Comparison of ENCODE assay signal across 2 cellular contexts in the genomic region with DNA sequence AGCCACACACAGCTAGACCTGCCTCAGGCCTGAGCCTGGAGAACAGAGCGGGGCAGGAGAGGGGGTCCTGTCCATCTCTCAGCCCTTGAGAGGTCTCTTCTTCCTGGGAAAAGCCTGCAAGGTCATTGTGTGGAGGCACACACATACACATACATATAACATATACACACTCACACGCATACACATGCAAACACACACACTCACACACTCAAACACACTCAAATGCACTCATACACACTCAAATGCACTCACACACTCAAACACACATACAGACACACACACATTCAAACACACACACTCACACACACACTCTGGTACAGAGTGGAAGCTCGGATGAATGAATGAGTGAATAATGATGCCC.
TF ChIP-seq lines count a peak whose summit lies in the region.

No MANE protein-coding gene starts in this region.

TF ChIP-seq in HEK293, 187 proteins besides CTCF, POLR2A, EP300 and RAD21:
- TF ChIP-seq ZSCAN4 (tag by site-specific recombination; IDR thresholded peaks at IDR 0.05) (peak; percentile 79), SP7 (tag by site-specific recombination; IDR thresholded peaks at IDR 0.05) (0 out of 2 replicates have a peak, but pooled peaks have one; percentile 12), ZNF404 (tag by site-specific recombination; IDR thresholded peaks at IDR 0.05) (no peak)

TF ChIP-seq in GM12878, 131 proteins besides CTCF, POLR2A, EP300 and RAD21:
- TF ChIP-seq, protein P1, sequence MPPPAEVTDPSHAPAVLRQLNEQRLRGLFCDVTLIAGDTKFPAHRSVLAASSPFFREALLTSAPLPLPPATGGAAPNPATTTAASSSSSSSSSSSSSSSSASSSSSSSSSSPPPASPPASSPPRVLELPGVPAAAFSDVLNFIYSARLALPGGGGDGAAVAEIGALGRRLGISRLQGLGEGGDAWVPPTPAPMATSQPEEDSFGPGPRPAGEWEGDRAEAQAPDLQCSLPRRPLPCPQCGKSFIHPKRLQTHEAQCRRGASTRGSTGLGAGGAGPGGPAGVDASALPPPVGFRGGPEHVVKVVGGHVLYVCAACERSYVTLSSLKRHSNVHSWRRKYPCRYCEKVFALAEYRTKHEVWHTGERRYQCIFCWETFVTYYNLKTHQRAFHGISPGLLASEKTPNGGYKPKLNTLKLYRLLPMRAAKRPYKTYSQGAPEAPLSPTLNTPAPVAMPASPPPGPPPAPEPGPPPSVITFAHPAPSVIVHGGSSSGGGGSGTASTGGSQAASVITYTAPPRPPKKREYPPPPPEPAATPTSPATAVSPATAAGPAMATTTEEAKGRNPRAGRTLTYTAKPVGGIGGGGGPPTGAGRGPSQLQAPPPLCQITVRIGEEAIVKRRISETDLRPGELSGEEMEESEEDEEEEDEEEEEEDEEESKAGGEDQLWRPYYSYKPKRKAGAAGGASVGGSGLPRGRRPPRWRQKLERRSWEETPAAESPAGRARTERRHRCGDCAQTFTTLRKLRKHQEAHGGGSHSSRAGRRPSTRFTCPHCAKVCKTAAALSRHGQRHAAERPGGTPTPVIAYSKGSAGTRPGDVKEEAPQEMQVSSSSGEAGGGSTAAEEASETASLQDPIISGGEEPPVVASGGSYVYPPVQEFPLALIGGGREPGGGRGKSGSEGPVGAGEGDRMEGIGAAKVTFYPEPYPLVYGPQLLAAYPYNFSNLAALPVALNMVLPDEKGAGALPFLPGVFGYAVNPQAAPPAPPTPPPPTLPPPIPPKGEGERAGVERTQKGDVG (CRISPR knock-in tag; IDR thresholded peaks at IDR 0.05): no peak
- TF ChIP-seq BCL3 (IDR thresholded peaks at IDR 0.05; ENCODE audit: borderline replicate concordance, insufficient read depth, low read depth, low read length, poor library complexity, severe bottlenecking) (peak; percentile 48), BRCA1 (IDR thresholded peaks at IDR 0.05; ENCODE audit: low read depth, low read length) (no peak)
